Comparison of ENCODE assay signal across 15 cellular contexts in the genomic region with DNA sequence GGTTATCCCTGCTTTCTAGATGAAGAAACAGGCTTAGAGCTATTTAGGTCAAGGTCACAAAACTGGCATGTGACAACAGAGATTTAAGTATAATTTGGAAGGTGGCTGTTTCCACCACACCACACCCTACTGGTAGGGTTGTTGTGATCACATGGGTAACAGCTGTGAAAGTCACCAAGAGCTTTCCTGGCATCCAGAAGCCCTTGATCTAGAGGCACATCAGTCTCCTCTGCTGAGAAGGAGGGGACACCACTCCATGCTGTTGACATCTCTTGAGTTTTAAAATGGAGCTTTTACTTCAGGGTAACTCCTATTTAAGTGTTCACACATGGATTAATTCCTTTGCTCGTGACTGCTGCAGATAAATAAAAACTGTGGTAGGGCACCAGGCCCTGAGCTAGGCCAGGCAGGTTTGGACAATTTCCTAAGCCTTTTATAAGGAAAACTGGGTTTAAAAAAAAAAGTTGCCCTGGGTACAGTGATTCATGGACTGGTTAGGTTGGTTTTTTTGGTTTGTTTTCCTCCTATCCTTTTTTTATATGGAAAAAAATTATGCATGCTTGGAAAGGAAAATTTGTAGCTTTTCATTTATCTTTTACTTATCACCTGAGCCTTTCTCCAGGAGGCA. TPM values are rescaled to one million over a fixed set of nuclear protein-coding genes. Genes with fewer than 3 reads are reported as not detected.
DNase-seq lines count a peak whose midpoint lies in the region; ATAC-seq and TF ChIP-seq lines count a peak whose summit lies in the region.
"Had no signal": no experiment of that assay in that cellular context is flagged by ENCODE, and none has a peak within 500 bp of the region (broad histone marks: within the 10 kb centered on the region; RNA-seq: fewer than 3 reads in every experiment).

No MANE protein-coding gene starts in this region.

- peaks cover 91% of the 10 kb centered on the region for H3K4me1 Mint-ChIP-seq in activated naive CD4-positive, alpha-beta T cell treated with anti-CD3 and anti-CD28 coated beads, Interleukin-2, amount 50 U/mL, for 24 hours

- no peaks in the 10 kb centered on the region for H3K9me3 ChIP-seq in lower lobe of right lung
- no peaks in the 10 kb centered on the region for H3K9me3 ChIP-seq in upper lobe of right lung
- H3K9me3 ChIP-seq: SJCRH30 had no signal

- ATAC-seq in lower lobe of right lung (peak; percentile 42 to 70), upper lobe of right lung (peak; percentile 51), HG03565 (IDR thresholded peaks at IDR 0.05; ENCODE audit: unreplicated experiment) (no peak)
- ATAC-seq: activated CD4-positive, CD25-positive, alpha-beta regulatory T cell treated with anti-CD3 and anti-CD28 coated beads, Interleukin-2, amount 50 U/mL, for 24 hours had no signal

- H3K4me1 ChIP-seq in lower lobe of right lung (peaks cover 52% of the 10 kb centered on the region), upper lobe of right lung (peaks cover 47% of the 10 kb centered on the region)
- H3K4me1 ChIP-seq: SJCRH30 had no signal

- peak overlapping the region; percentile 19 for H3K4me3 Mint-ChIP-seq in activated naive CD4-positive, alpha-beta T cell treated with anti-CD3 and anti-CD28 coated beads, Interleukin-2, amount 50 U/mL, for 24 hours

- TF ChIP-seq CTCF in lower lobe of right lung (IDR thresholded peaks at IDR 0.05) (no peak), upper lobe of right lung (IDR thresholded peaks at IDR 0.05) (no peak)

- H3K36me3 ChIP-seq in lower lobe of right lung (no peaks in the 10 kb centered on the region), upper lobe of right lung (no peaks in the 10 kb centered on the region)

- intact Hi-C loops in lower lobe of right lung (cut with DNase I) (no loop called here), upper lobe of right lung (cut with DNase I) (no loop called here)

- H3K27me3 Mint-ChIP-seq in activated naive CD4-positive, alpha-beta T cell treated with anti-CD3 and anti-CD28 coated beads, Interleukin-2, amount 50 U/mL, for 24 hours = no peaks in the 10 kb centered on the region
- H3K27me3 Mint-ChIP-seq: naive thymus-derived CD8-positive, alpha-beta T cell had no signal

- H3K27me3 ChIP-seq in lower lobe of right lung (ENCODE audit: low read depth) = no peaks in the 10 kb centered on the region
- H3K27me3 ChIP-seq in upper lobe of right lung = no peaks in the 10 kb centered on the region
- H3K27me3 ChIP-seq: SJCRH30 had no signal

- peaks cover 1% of the 10 kb centered on the region for H3K36me3 Mint-ChIP-seq in activated naive CD4-positive, alpha-beta T cell treated with anti-CD3 and anti-CD28 coated beads, Interleukin-2, amount 50 U/mL, for 24 hours

- DNase-seq in activated naive CD4-positive, alpha-beta T cell (lab: John Stamatoyannopoulos, UW) = no peak
- peak; percentile 70 for DNase-seq in epidermal melanocyte (ENCODE audit: insufficient read length, low spot score)
- DNase-seq in lower lobe of right lung = no peak
- DNase-seq in upper lobe of right lung = no peak
- DNase-seq in SIG-M5 treated with dmso at 0.1 percent for 504 hours (lab: John Stamatoyannopoulos, UW; ENCODE audit: unreplicated experiment) = no peak
- DNase-seq in stimulated activated CD8-positive, alpha-beta memory T cell treated with anti-CD3 and anti-CD28 coated beads, Interleukin-4, amount 100 ng/mL, for 48 hours = no peak
- DNase-seq: naive thymus-derived CD8-positive, alpha-beta T cell; NCI-H69; SJCRH30; stimulated activated CD4-positive, alpha-beta T cell treated with anti-CD3 and anti-CD28 coated beads, Interleukin-12 subunit alpha, Interleukin-12 subunit beta, amount 100 ng/mL, for 4 hours had no signal

- no peak overlapping the region for H3K4me3 ChIP-seq in lower lobe of right lung
- H3K4me3 ChIP-seq in upper lobe of right lung = no peak overlapping the region
- H3K4me3 ChIP-seq: SJCRH30 had no signal

- H3K27ac ChIP-seq in lower lobe of right lung = no peak overlapping the region
- no peak overlapping the region for H3K27ac ChIP-seq in upper lobe of right lung
- H3K27ac ChIP-seq: SJCRH30 had no signal

- no peak overlapping the region for H3K27ac Mint-ChIP-seq in activated naive CD4-positive, alpha-beta T cell treated with anti-CD3 and anti-CD28 coated beads, Interleukin-2, amount 50 U/mL, for 24 hours

- no peaks in the 10 kb centered on the region for H3K9me3 Mint-ChIP-seq in activated naive CD4-positive, alpha-beta T cell treated with anti-CD3 and anti-CD28 coated beads, Interleukin-2, amount 50 U/mL, for 24 hours
- H3K9me3 Mint-ChIP-seq: naive thymus-derived CD8-positive, alpha-beta T cell had no signal

RNA-seq across cellular contexts. Expression of gene EXOSC7, which starts 7.5 kb away (rescaled TPM):
- 32.9 TPM for total RNA-seq in lower lobe of right lung
- total RNA-seq in upper lobe of right lung = 36.2 TPM

RNA-seq across cellular contexts. Expression of gene ZDHHC3, which starts 7.6 kb away (rescaled TPM):
- total RNA-seq in lower lobe of right lung (110 TPM), upper lobe of right lung (125 TPM)

RNA-seq across cellular contexts. Expression of gene CLEC3B, which starts 42.6 kb away (rescaled TPM):
- total RNA-seq in lower lobe of right lung (217 TPM), upper lobe of right lung (265 TPM)
- total RNA-seq: H1, HT1080, SJCRH30 had no signal
